ENCODE assay signal across 32 cellular contexts in the genomic region with DNA sequence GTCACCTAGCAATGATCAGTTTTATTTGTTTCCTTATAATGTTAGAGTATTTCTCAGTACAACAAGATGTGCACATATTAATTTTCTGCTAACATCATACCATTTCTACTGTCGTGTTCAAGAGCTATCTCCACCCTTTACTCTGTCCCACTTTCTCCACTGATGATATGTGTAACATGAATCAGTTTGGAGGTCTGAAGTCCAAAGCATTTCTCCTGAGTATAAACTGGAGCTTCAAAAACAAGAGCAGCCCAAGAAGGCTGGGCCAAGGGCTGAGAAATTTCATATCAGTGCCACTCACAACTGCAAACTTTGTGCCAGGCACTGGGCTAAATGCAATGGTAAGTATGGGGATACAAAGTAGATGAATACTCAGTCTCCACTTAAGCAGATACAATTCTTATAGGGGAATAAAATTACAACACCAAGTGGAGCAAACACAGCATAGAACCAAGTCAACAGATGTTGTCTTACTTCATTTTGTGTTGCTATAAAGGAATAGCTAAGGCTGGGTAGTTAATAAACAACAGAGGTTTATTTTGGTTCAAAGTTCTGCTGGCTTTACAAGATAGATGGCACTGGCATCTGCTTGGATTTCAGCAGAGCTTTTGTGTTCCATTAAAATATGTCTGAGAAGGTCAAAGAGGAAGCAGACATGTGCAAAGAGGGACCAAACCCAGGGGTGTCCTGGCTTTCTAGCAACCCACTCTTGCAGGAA. TPM values are rescaled to one million over a fixed set of nuclear protein-coding genes. Genes with fewer than 3 reads are reported as not detected.
"Had no signal": no experiment of that assay in that cellular context is flagged by ENCODE, and none has a peak within 500 bp of the region (broad histone marks: within the 10 kb centered on the region; RNA-seq: fewer than 3 reads in every experiment).

No MANE protein-coding gene starts in this region.

- H3K36me3 ChIP-seq: heart left ventricle, left lung, ovary, sigmoid colon, spleen, suprapubic skin, thoracic aorta, tibial artery, upper lobe of right lung had no signal

- H3K4me1 ChIP-seq: left lung, suprapubic skin, upper lobe of right lung had no signal

- H3K27ac ChIP-seq: heart left ventricle, left lung, ovary, sigmoid colon, spleen, suprapubic skin, thoracic aorta, tibial artery, upper lobe of right lung had no signal

- H3K4me3 ChIP-seq: heart left ventricle, left lung, lung, ovary, sigmoid colon, spleen, suprapubic skin, thoracic aorta, tibial artery, upper lobe of right lung had no signal

- ATAC-seq: heart left ventricle; left lung; naive thymus-derived CD4-positive, alpha-beta T cell; natural killer cell treated with Interleukin-12 subunit alpha and Interleukin-12 subunit beta and Interleukin-15 and Interleukin-18, amount 100 ng/mL, for 72 hours; right cardiac atrium; stimulated activated effector memory CD8-positive, alpha-beta T cell treated with anti-CD3 and anti-CD28 coated beads, Interleukin-12 subunit alpha, Interleukin-12 subunit beta, amount 100 ng/mL, for 72 hours; upper lobe of right lung had no signal

- H3K27me3 ChIP-seq: left lung, ovary, sigmoid colon, suprapubic skin, tibial artery, upper lobe of right lung had no signal

- DNase-seq: heart left ventricle; islet precursor cell; left lung; mesendoderm; naive thymus-derived CD4-positive, alpha-beta T cell; ovary; retina; right cardiac atrium; sigmoid colon; small intestine; spleen; stimulated activated CD4-positive, alpha-beta T cell treated with anti-CD3 and anti-CD28 coated beads, Interleukin-4, amount 100 ng/mL, for 24 hours; stimulated activated naive CD4-positive, alpha-beta T cell; tibial artery; trophoblast cell; upper lobe of right lung had no signal

- FAIRE-seq: small intestine, urothelium cell line had no signal

- H3K9me3 ChIP-seq: heart left ventricle, left lung, ovary, sigmoid colon, spleen, suprapubic skin, thoracic aorta, tibial artery, upper lobe of right lung had no signal

RNA-seq across cellular contexts. Expression of a gene that starts 44.2 kb away (rescaled TPM):
- total RNA-seq: heart left ventricle; kidney epithelial cell; left lung; lower leg skin; lung; mesothelial cell of epicardium; mononuclear cell; myocyte; naive thymus-derived CD4-positive, alpha-beta T cell; natural killer cell treated with Interleukin-12 subunit alpha and Interleukin-12 subunit beta and Interleukin-15 and Interleukin-18, amount 100 ng/mL, for 72 hours; omental fat pad; ovary; progenitor cell of endocrine pancreas; pulmonary artery endothelial cell; right cardiac atrium; sigmoid colon; spleen; subcutaneous adipose tissue; suprapubic skin; thoracic aorta; upper lobe of right lung had no signal
- polyA plus RNA-seq: heart left ventricle; lung; naive thymus-derived CD4-positive, alpha-beta T cell; neural cell; ovary; right cardiac atrium; sigmoid colon; small intestine; spleen had no signal
